ENCODE assay signal across 8 cellular contexts in genomic region chr16:719815-720506, GRCh38. TPM values are rescaled to one million over a fixed set of nuclear protein-coding genes. Genes with fewer than 3 reads are reported as not detected.
DNase-seq lines count a peak whose midpoint lies in the region; ATAC-seq, FAIRE-seq and TF ChIP-seq lines count a peak whose summit lies in the region.

No MANE protein-coding gene starts in this region.

- H3K36me3 ChIP-seq in kidney (ENCODE audit: control insufficient read depth in 1 of 2, insufficient read depth in 2 of 2, low read length in 2 of 2) (no peaks in the 10 kb centered on the region), testis (ENCODE audit: low read depth, missing control alignments) (no peaks in the 10 kb centered on the region)

- peak overlapping the region; percentile 84 for H3K27ac Mint-ChIP-seq in activated naive CD8-positive, alpha-beta T cell treated with anti-CD3 and anti-CD28 coated beads for 36 hours

- no peaks in the 10 kb centered on the region for H3K36me3 Mint-ChIP-seq in activated naive CD8-positive, alpha-beta T cell treated with anti-CD3 and anti-CD28 coated beads for 36 hours

- no peaks in the 10 kb centered on the region for H3K9me3 Mint-ChIP-seq in activated naive CD8-positive, alpha-beta T cell treated with anti-CD3 and anti-CD28 coated beads for 36 hours

- FAIRE-seq in kidney (lab: Jason Lieb, UNC): no peak
- FAIRE-seq in frontal cortex (lab: Jason Lieb, UNC): no peak

- peak; percentile 6 for ATAC-seq in GM19035 (IDR thresholded peaks at IDR 0.05; ENCODE audit: unreplicated experiment)

- no peak for TF ChIP-seq POLR2A in testis (IDR thresholded peaks at IDR 0.05)

- H3K9me3 ChIP-seq in kidney (ENCODE audit: control insufficient read depth in 1 of 2, low read length in 2 of 2) (no peaks in the 10 kb centered on the region), testis (no peaks in the 10 kb centered on the region)

- WGBS in testis, 2 donors: 6% methylated on average over 8 to 17 of the region's 17 CpGs

- peak overlapping the region; percentile 61 to 69 for H3K9ac ChIP-seq in kidney (ENCODE audit: low read length in 2 of 2)

- no peaks in the 10 kb centered on the region for H3K27me3 Mint-ChIP-seq in activated naive CD8-positive, alpha-beta T cell treated with anti-CD3 and anti-CD28 coated beads for 36 hours

- H3K4me1 ChIP-seq in kidney (ENCODE audit: control insufficient read depth in 1 of 2, insufficient read depth in 1 of 2, low read depth in 1 of 2, low read length in 2 of 2) (peaks cover 4 to 34% of the 10 kb centered on the region in 2 donors), testis (peaks cover 23% of the 10 kb centered on the region)

- H3K27ac ChIP-seq in kidney (ENCODE audit: low read depth in 2 of 2, low read length in 2 of 2) (peak overlapping the region; percentile 16 to 77), testis (peak overlapping the region; percentile 65 to 72)

- DNase-seq in COLO829 (ENCODE audit: low spot score) (peak; percentile 42), NCI-H146 treated with DMSO at 0.1 percent for 48 hours (lab: John Stamatoyannopoulos, UW; ENCODE audit: unreplicated experiment) (peak; percentile 81), kidney (no peak), testis (no peak), islet precursor cell (no peak), frontal cortex (ENCODE audit: low spot score in 2 of 2) (no peak)
- peak; percentile 42 for DNase-seq in activated naive CD8-positive, alpha-beta T cell treated with anti-CD3 and anti-CD28 coated beads for 36 hours

- H3K27me3 ChIP-seq in testis: no peaks in the 10 kb centered on the region

- intact Hi-C loops in kidney (cut with DNase I) (no loop called here), testis (cut with DNase I; ENCODE audit: low total_unique reads) (no loop called here)

- H3K4me3 Mint-ChIP-seq in activated naive CD8-positive, alpha-beta T cell treated with anti-CD3 and anti-CD28 coated beads for 36 hours: peak overlapping the region; percentile 87

- no peak for TF ChIP-seq CTCF in kidney (IDR thresholded peaks at IDR 0.05; ENCODE audit: borderline replicate concordance, extremely low read depth, insufficient read depth)
- TF ChIP-seq CTCF in testis (IDR thresholded peaks at IDR 0.05): no peak

- peak overlapping the region; percentile 53 to 78 for H3K4me3 ChIP-seq in kidney (ENCODE audit: low read length in 2 of 2)
- peak overlapping the region in 1 of 2 donors; percentile 69 for H3K4me3 ChIP-seq in testis

- H3K4me1 Mint-ChIP-seq in activated naive CD8-positive, alpha-beta T cell treated with anti-CD3 and anti-CD28 coated beads for 36 hours: peaks cover 17% of the 10 kb centered on the region

RNA-seq across cellular contexts. Expression of gene ANTKMT, which starts 1.0 kb away (rescaled TPM):
- total RNA-seq in activated naive CD8-positive, alpha-beta T cell treated with anti-CD3 and anti-CD28 coated beads for 36 hours: 10 to 100 TPM; 37.3 to 40.1 TPM
- 44.1 TPM for total RNA-seq in kidney
- 70.4 TPM for polyA plus RNA-seq in kidney (ENCODE audit: insufficient read depth, low read depth, low replicate concordance)
- 100 to 1,000 TPM in 1 of 2 donors, 10 to 100 TPM in 1; 81.1 to 108 TPM for total RNA-seq in testis
- 68.5 TPM for polyA plus RNA-seq in testis (ENCODE audit: insufficient read depth, low read depth, low replicate concordance)
- 13.0 TPM for total RNA-seq in frontal cortex

RNA-seq across cellular contexts. Expression of gene METRN, which starts 5.0 kb away (rescaled TPM):
- total RNA-seq in activated naive CD8-positive, alpha-beta T cell treated with anti-CD3 and anti-CD28 coated beads for 36 hours: 10 to 100 TPM; 22.3 to 25.3 TPM
- total RNA-seq in kidney (34.9 TPM), testis (10 to 100 TPM; 34.9 to 50.6 TPM), frontal cortex (23.6 TPM)
- polyA plus RNA-seq in kidney (ENCODE audit: insufficient read depth, low read depth, low replicate concordance) (114 TPM), testis (ENCODE audit: insufficient read depth, low read depth, low replicate concordance) (21.0 TPM)

RNA-seq across cellular contexts. Expression of gene CCDC78, which starts 6.3 kb away (rescaled TPM):
- total RNA-seq in activated naive CD8-positive, alpha-beta T cell treated with anti-CD3 and anti-CD28 coated beads for 36 hours: 1 to 10 TPM; 6.5 to 8.1 TPM
- total RNA-seq in kidney (2.6 TPM), testis (1 to 10 TPM; 3.2 to 6.1 TPM), frontal cortex (4.5 TPM)
- polyA plus RNA-seq in kidney (ENCODE audit: insufficient read depth, low read depth, low replicate concordance) (1.3 TPM), testis (ENCODE audit: insufficient read depth, low read depth, low replicate concordance) (5.7 TPM)

RNA-seq across cellular contexts. Expression of gene HAGHL, which starts 6.9 kb away (rescaled TPM):
- total RNA-seq in activated naive CD8-positive, alpha-beta T cell treated with anti-CD3 and anti-CD28 coated beads for 36 hours: 10 to 100 TPM; 22.9 to 24.4 TPM
- total RNA-seq in kidney (7.5 TPM), testis (10 to 100 TPM in 1 of 2 donors, 1 to 10 TPM in 1; 9.9 to 13.7 TPM), frontal cortex (11.4 TPM)
- polyA plus RNA-seq in kidney (ENCODE audit: insufficient read depth, low read depth, low replicate concordance) (18.0 TPM), testis (ENCODE audit: insufficient read depth, low read depth, low replicate concordance) (7.2 TPM)

RNA-seq across cellular contexts. Expression of gene FBXL16, which starts 14.4 kb away (rescaled TPM):
- total RNA-seq in activated naive CD8-positive, alpha-beta T cell treated with anti-CD3 and anti-CD28 coated beads for 36 hours: 1 to 10 TPM; 3.2 to 6.0 TPM
- total RNA-seq in kidney (44.9 TPM), testis (10 to 100 TPM; 15.8 to 16.1 TPM), frontal cortex (4.5 TPM)
- polyA plus RNA-seq in kidney (ENCODE audit: insufficient read depth, low read depth, low replicate concordance) (12.0 TPM), testis (ENCODE audit: insufficient read depth, low read depth, low replicate concordance) (23.4 TPM)

Comparison
In these comparisons a context has a peak if more than half of its experiments do, and no peak if none do; other contexts are left out.
1. DNase-seq: peak in COLO829 (single experiment), NCI-H146 treated with DMSO at 0.1 percent for 48 hours (single experiment) and activated naive CD8-positive, alpha-beta T cell treated with anti-CD3 and anti-CD28 coated beads for 36 hours (single experiment); none in kidney (single experiment), testis (single experiment), islet precursor cell (single experiment) and frontal cortex (0 of 2).